ENCODE assay signal across 16 cellular contexts in the genomic region with DNA sequence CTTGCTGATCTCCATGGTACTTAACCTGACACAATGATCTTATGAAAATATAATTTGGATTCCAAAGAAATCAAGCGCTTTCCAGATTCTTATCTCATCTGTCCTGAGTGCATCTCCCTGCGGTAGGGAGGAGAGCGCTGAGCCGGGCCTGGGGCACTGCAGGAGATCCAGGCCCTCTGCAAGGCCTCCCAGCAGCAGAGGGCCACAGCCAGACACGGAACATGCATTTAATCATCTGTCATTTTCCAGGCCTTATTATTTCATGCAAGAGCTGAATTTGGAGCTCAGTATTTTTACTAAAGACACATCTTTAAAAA.
A peak's percentile ranks its signal among the peaks of the same experiment; 100 is the strongest.
DNase-seq lines count a peak whose midpoint lies in the region; ATAC-seq and TF ChIP-seq lines count a peak whose summit lies in the region.
"Had no signal": no experiment of that assay in that cellular context is flagged by ENCODE, and none has a peak within 500 bp of the region (broad histone marks: within the 10 kb centered on the region; RNA-seq: fewer than 3 reads in every experiment).

No MANE protein-coding gene starts in this region.

- intact Hi-C loops in naive thymus-derived CD4-positive, alpha-beta T cell (cut with micrococcal nuclease), result loop anchor here in 1 of 2 donors (5.0 to 10.0 kb wide), 4 partner anchors 186 to 461 kb away; a partner anchor contains a TSS
- intact Hi-C loops in mucosa of descending colon (cut with DNase I, micrococcal nuclease), result loop anchor here in 1 of 2 donors (10.0 kb wide), 1 partner anchor 64 kb away; no protein-coding TSS in a partner anchor

- POLR2A ChIA-PET in naive thymus-derived CD4-positive, alpha-beta T cell (lab: Charles Lee), result no interaction called here

- no peaks in the 10 kb centered on the region for H3K27me3 ChIP-seq in HUES6 (ENCODE audit: control insufficient read depth, insufficient read depth, low read length)
- H3K27me3 ChIP-seq in naive thymus-derived CD4-positive, alpha-beta T cell (ENCODE audit: control insufficient read depth in 2 of 2, insufficient read depth in 2 of 2, low read length in 2 of 2), result no peaks in the 10 kb centered on the region
- no peaks in the 10 kb centered on the region for H3K27me3 ChIP-seq in stomach smooth muscle (ENCODE audit: control insufficient read depth in 1 of 2, insufficient read depth in 2 of 2, low read length in 2 of 2)
- H3K27me3 ChIP-seq: upper lobe of left lung had no signal

- H3K9me3 ChIP-seq in HUES6 (ENCODE audit: control insufficient read depth, insufficient read depth, low read depth, low read length) (no peaks in the 10 kb centered on the region), stomach smooth muscle (ENCODE audit: control insufficient read depth in 2 of 2, low read length in 2 of 2) (no peaks in the 10 kb centered on the region), mucosa of descending colon (no peaks in the 10 kb centered on the region)
- no peaks in the 10 kb centered on the region for H3K9me3 ChIP-seq in naive thymus-derived CD4-positive, alpha-beta T cell (ENCODE audit: control insufficient read depth in 2 of 3, low read length in 3 of 3)
- H3K9me3 ChIP-seq: upper lobe of left lung had no signal

- H3K4me1 Mint-ChIP-seq in naive thymus-derived CD4-positive, alpha-beta T cell, result peaks cover 24 to 43% (median 37%) of the 10 kb centered on the region in 7 donors

- H3K9ac ChIP-seq in HUES6 (ENCODE audit: low read length), result no peak overlapping the region
- no peak overlapping the region for H3K9ac ChIP-seq in stomach smooth muscle (ENCODE audit: low read length in 2 of 2)

- H3K4me3 Mint-ChIP-seq in naive thymus-derived CD4-positive, alpha-beta T cell, result no peak overlapping the region
- H3K4me3 Mint-ChIP-seq: B cell; T-helper 1 cell treated with Interleukin-12 subunit alpha and Interleukin-12 subunit beta and Interleukin-4 antibody, amounts not matched to agents 30 μg/mL and 1 μg/mL, for 36 hours had no signal

- DNase-seq in coronary artery (ENCODE audit: low spot score) (no peak), mucosa of descending colon (no peak), NCI-H345 treated with DMSO at 0.1 percent for 48 hours (lab: John Stamatoyannopoulos, UW; ENCODE audit: unreplicated experiment) (no peak), NCI-H526 treated with DMSO at 0.1 percent for 48 hours (lab: John Stamatoyannopoulos, UW) (no peak)
- DNase-seq in naive thymus-derived CD4-positive, alpha-beta T cell, result no peak
- DNase-seq: activated naive CD4-positive, alpha-beta T cell treated with anti-CD3 and anti-CD28 coated beads, Interleukin-2, amount 50 U/mL, for 16 hours; cerebellar nuclear complex; DMS79; MV-4-11; NCI-H82; upper lobe of left lung had no signal

- no peaks in the 10 kb centered on the region for H3K27me3 Mint-ChIP-seq in naive thymus-derived CD4-positive, alpha-beta T cell
- H3K27me3 Mint-ChIP-seq: B cell had no signal

- peak overlapping the region in 7 of 9 donors; percentile 13 to 92 (median 62) for H3K27ac Mint-ChIP-seq in naive thymus-derived CD4-positive, alpha-beta T cell
- H3K27ac Mint-ChIP-seq: B cell; T-helper 1 cell treated with Interleukin-12 subunit alpha and Interleukin-12 subunit beta and Interleukin-4 antibody, amounts not matched to agents 30 μg/mL and 1 μg/mL, for 36 hours had no signal

- no peaks in the 10 kb centered on the region for H3K36me3 Mint-ChIP-seq in naive thymus-derived CD4-positive, alpha-beta T cell

- peaks cover 20% of the 10 kb centered on the region for H3K4me1 ChIP-seq in HUES6 (ENCODE audit: control insufficient read depth, insufficient read depth, low read length)
- H3K4me1 ChIP-seq in naive thymus-derived CD4-positive, alpha-beta T cell (ENCODE audit: control insufficient read depth in 2 of 2, insufficient read depth in 2 of 2, low read length in 2 of 2), result peaks cover 31 to 32% of the 10 kb centered on the region in 2 donors
- H3K4me1 ChIP-seq in stomach smooth muscle (ENCODE audit: control insufficient read depth, insufficient read depth, low read length), result peaks cover 9% of the 10 kb centered on the region
- H3K4me1 ChIP-seq in mucosa of descending colon (ENCODE audit: low read depth), result no peaks in the 10 kb centered on the region
- H3K4me1 ChIP-seq: upper lobe of left lung had no signal

- H3K36me3 ChIP-seq in HUES6 (ENCODE audit: control insufficient read depth, insufficient read depth, low read length), result peaks cover 83% of the 10 kb centered on the region
- H3K36me3 ChIP-seq in naive thymus-derived CD4-positive, alpha-beta T cell (ENCODE audit: control insufficient read depth in 2 of 3, insufficient read depth in 3 of 3, low read length in 3 of 3), result no peaks in the 10 kb centered on the region
- H3K36me3 ChIP-seq in stomach smooth muscle (ENCODE audit: control insufficient read depth in 2 of 2, insufficient read depth in 2 of 2, low read length in 2 of 2), result peaks cover 32 to 38% of the 10 kb centered on the region in 2 donors
- peaks cover 9% of the 10 kb centered on the region for H3K36me3 ChIP-seq in mucosa of descending colon (ENCODE audit: low read depth)

- H3K27ac ChIP-seq in HUES6 (ENCODE audit: low read depth, low read length) (0 out of 2 replicates have a peak overlapping the region, but pooled peaks have one; percentile 28), coronary artery (peak overlapping the region; percentile 2 to 60), stomach smooth muscle (ENCODE audit: low read length) (peak overlapping the region; percentile 31)
- H3K27ac ChIP-seq in naive thymus-derived CD4-positive, alpha-beta T cell (ENCODE audit: low read depth, low read length), result no peak overlapping the region
- H3K27ac ChIP-seq: upper lobe of left lung had no signal

- no peak for ATAC-seq in naive thymus-derived CD4-positive, alpha-beta T cell
- ATAC-seq in mucosa of descending colon (no peak), HG02571 (IDR thresholded peaks at IDR 0.05; ENCODE audit: unreplicated experiment) (no peak)

- TF ChIP-seq CTCF in coronary artery (IDR thresholded peaks at IDR 0.05) (no peak), mucosa of descending colon (IDR thresholded peaks at IDR 0.05) (no peak)

- no peak overlapping the region for H3K4me3 ChIP-seq in HUES6 (ENCODE audit: low read depth, low read length)
- H3K4me3 ChIP-seq in coronary artery, result no peak overlapping the region
- no peak overlapping the region for H3K4me3 ChIP-seq in naive thymus-derived CD4-positive, alpha-beta T cell (ENCODE audit: low read length)
- no peak overlapping the region for H3K4me3 ChIP-seq in stomach smooth muscle (ENCODE audit: low read length in 2 of 2)
- no peak overlapping the region for H3K4me3 ChIP-seq in mucosa of descending colon
- H3K4me3 ChIP-seq: upper lobe of left lung had no signal

- CTCF ChIA-PET in naive thymus-derived CD4-positive, alpha-beta T cell (lab: Charles Lee), result interaction anchor here (0.7 to 1.6 kb wide), 3 partner anchors 16 to 600 kb away, joined by 3 to 5 read pairs (median 3); no protein-coding TSS in a partner anchor

- no peaks in the 10 kb centered on the region for H3K9me3 Mint-ChIP-seq in naive thymus-derived CD4-positive, alpha-beta T cell
- H3K9me3 Mint-ChIP-seq: T-helper 1 cell treated with Interleukin-12 subunit alpha and Interleukin-12 subunit beta and Interleukin-4 antibody, amounts not matched to agents 30 μg/mL and 1 μg/mL, for 36 hours had no signal
